In genomic region chr7:1915956-1916620, GRCh38 we compare ENCODE assay signal across 1 cellular context.
TF ChIP-seq lines count a peak whose summit lies in the region.

No MANE protein-coding gene starts in this region.

TF ChIP-seq in IMR-90, 13 proteins besides CTCF, POLR2A, EP300 and RAD21:
- TF ChIP-seq NFE2L2 (IDR thresholded peaks at IDR 0.05; ENCODE audit: low read depth, low read length): no peak
- TF ChIP-seq, protein P1, sequence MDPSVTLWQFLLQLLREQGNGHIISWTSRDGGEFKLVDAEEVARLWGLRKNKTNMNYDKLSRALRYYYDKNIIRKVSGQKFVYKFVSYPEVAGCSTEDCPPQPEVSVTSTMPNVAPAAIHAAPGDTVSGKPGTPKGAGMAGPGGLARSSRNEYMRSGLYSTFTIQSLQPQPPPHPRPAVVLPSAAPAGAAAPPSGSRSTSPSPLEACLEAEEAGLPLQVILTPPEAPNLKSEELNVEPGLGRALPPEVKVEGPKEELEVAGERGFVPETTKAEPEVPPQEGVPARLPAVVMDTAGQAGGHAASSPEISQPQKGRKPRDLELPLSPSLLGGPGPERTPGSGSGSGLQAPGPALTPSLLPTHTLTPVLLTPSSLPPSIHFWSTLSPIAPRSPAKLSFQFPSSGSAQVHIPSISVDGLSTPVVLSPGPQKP (IDR thresholded peaks at IDR 0.05; ENCODE audit: borderline replicate concordance, low read depth, low read length): no peak
- TF ChIP-seq CEBPB (IDR thresholded peaks at IDR 0.05; ENCODE audit: low read depth, low read length): no peak
- TF ChIP-seq FOS (IDR thresholded peaks at IDR 0.05; ENCODE audit: low read depth, low read length): no peak
- TF ChIP-seq SMC3 (IDR thresholded peaks at IDR 0.05; ENCODE audit: low read depth, low read length): no peak
- no peak for TF ChIP-seq BHLHE40 (IDR thresholded peaks at IDR 0.05; ENCODE audit: low read depth, low read length)
- TF ChIP-seq RFX5 (IDR thresholded peaks at IDR 0.05; ENCODE audit: low read depth, low read length): no peak
- no peak for TF ChIP-seq USF2 (IDR thresholded peaks at IDR 0.05; ENCODE audit: low read depth, low read length)
